In genomic region chr15:81013396-81013929, GRCh38 we compare ENCODE assay signal across 18 cellular contexts.
"Had no signal": no experiment of that assay in that cellular context is flagged by ENCODE, and none has a peak within 500 bp of the region (broad histone marks: within the 10 kb centered on the region; RNA-seq: fewer than 3 reads in every experiment).

No MANE protein-coding gene starts in this region.

- ATAC-seq: effector memory CD8-positive, alpha-beta T cell; gastrocnemius medialis; natural killer cell treated with Interleukin-12 subunit alpha and Interleukin-12 subunit beta and Interleukin-15 and Interleukin-18, amount 100 ng/mL, for 72 hours; stimulated activated memory B cell treated with anti-CD40 and anti-IgM and Interleukin-4, amounts not matched to agents 10 μg/mL and 1 μg/mL and 100 μg/mL, for 72 hours; stimulated activated naive CD8-positive, alpha-beta T cell treated with anti-CD3 and anti-CD28 coated beads, Interleukin-15, amount 100 ng/mL, for 72 hours had no signal

- H3K9me3 ChIP-seq: esophagus muscularis mucosa, gastrocnemius medialis, left ventricle myocardium inferior, ovary, right atrium auricular region, testis, tibial nerve had no signal

- H3K27me3 Mint-ChIP-seq: dendritic cell treated with granulocyte-macrophage colony-stimulating factor and Interleukin-4, amounts not matched to agents 40 ng/mL and 50 ng/mL, for 4 days; effector memory CD8-positive, alpha-beta T cell; natural killer cell treated with Interleukin-12 subunit alpha and Interleukin-12 subunit beta and Interleukin-15 and Interleukin-18, amount 100 ng/mL, for 72 hours; stimulated activated memory B cell treated with anti-CD40 and anti-IgM and Interleukin-4, amounts not matched to agents 10 μg/mL and 1 μg/mL and 100 μg/mL, for 72 hours; stimulated activated naive CD8-positive, alpha-beta T cell treated with anti-CD3 and anti-CD28 coated beads, Interleukin-15, amount 100 ng/mL, for 72 hours had no signal

- H3K4me3 Mint-ChIP-seq: dendritic cell treated with granulocyte-macrophage colony-stimulating factor and Interleukin-4, amounts not matched to agents 40 ng/mL and 50 ng/mL, for 4 days; effector memory CD8-positive, alpha-beta T cell; natural killer cell treated with Interleukin-12 subunit alpha and Interleukin-12 subunit beta and Interleukin-15 and Interleukin-18, amount 100 ng/mL, for 72 hours; neural progenitor cell; stimulated activated memory B cell treated with anti-CD40 and anti-IgM and Interleukin-4, amounts not matched to agents 10 μg/mL and 1 μg/mL and 100 μg/mL, for 72 hours; stimulated activated naive CD8-positive, alpha-beta T cell treated with anti-CD3 and anti-CD28 coated beads, Interleukin-15, amount 100 ng/mL, for 72 hours had no signal

- H3K36me3 Mint-ChIP-seq: natural killer cell treated with Interleukin-12 subunit alpha and Interleukin-12 subunit beta and Interleukin-15 and Interleukin-18, amount 100 ng/mL, for 72 hours had no signal

- H3K27ac Mint-ChIP-seq: neural progenitor cell; stimulated activated memory B cell treated with anti-CD40 and anti-IgM and Interleukin-4, amounts not matched to agents 10 μg/mL and 1 μg/mL and 100 μg/mL, for 72 hours; stimulated activated naive CD8-positive, alpha-beta T cell treated with anti-CD3 and anti-CD28 coated beads, Interleukin-15, amount 100 ng/mL, for 72 hours had no signal

- H3K9me3 Mint-ChIP-seq: dendritic cell treated with granulocyte-macrophage colony-stimulating factor and Interleukin-4, amounts not matched to agents 40 ng/mL and 50 ng/mL, for 4 days; effector memory CD8-positive, alpha-beta T cell; natural killer cell treated with Interleukin-12 subunit alpha and Interleukin-12 subunit beta and Interleukin-15 and Interleukin-18, amount 100 ng/mL, for 72 hours; stimulated activated memory B cell treated with anti-CD40 and anti-IgM and Interleukin-4, amounts not matched to agents 10 μg/mL and 1 μg/mL and 100 μg/mL, for 72 hours; stimulated activated naive CD8-positive, alpha-beta T cell treated with anti-CD3 and anti-CD28 coated beads, Interleukin-15, amount 100 ng/mL, for 72 hours had no signal

- DNase-seq: effector memory CD8-positive, alpha-beta T cell; gastrocnemius medialis; islet precursor cell; left ventricle myocardium inferior; mesenchymal stem cell; midbrain; nucleus accumbens; ovary; stimulated activated CD4-positive, alpha-beta T cell treated with anti-CD3 and anti-CD28 coated beads, Interleukin-2, amount 100 ng/mL, for 48 hours; stimulated activated naive CD8-positive, alpha-beta T cell treated with anti-CD3 and anti-CD28 coated beads, Interleukin-15, amount 100 ng/mL, for 72 hours; testis had no signal
